ENCODE assay signal across 22 cellular contexts in genomic region chr6:34059914-34060313, GRCh38.
"Had no signal": no experiment of that assay in that cellular context is flagged by ENCODE, and none has a peak within 500 bp of the region (broad histone marks: within the 10 kb centered on the region; RNA-seq: fewer than 3 reads in every experiment).

No MANE protein-coding gene starts in this region.

- ATAC-seq: K562, Panc1, PC-3 had no signal

- H3K4me2 ChIP-seq: KMS-11, SK-N-SH had no signal

- H3K4me3 ChIP-seq: K562 had no signal

- H3K4me3 Mint-ChIP-seq: IgD-negative memory B cell had no signal

- H3K36me3 Mint-ChIP-seq: IgD-negative memory B cell had no signal

- H3K9me3 ChIP-seq: SK-N-SH had no signal

- H3K27ac ChIP-seq: HL-60, KMS-11, RWPE1 had no signal

- DNase-seq: Kasumi-1, MM.1S, NCI-H1092 treated with DMSO at 0.1 percent for 48 hours, NCI-H1436, NCI-H187, NCI-H2029, NCI-H2081 treated with DMSO at 0.1 percent for 48 hours, NCI-H2171, NCI-H446, NCI-H510A, NCI-H524 treated with DMSO at 0.1 percent for 48 hours, NCI-H774, PC-3, SHP77, SK-N-SH, SW 1271 had no signal

- H3K9ac ChIP-seq: KMS-11, SK-N-SH had no signal
